31 cellular contexts compared by ENCODE assay signal in the genomic region with DNA sequence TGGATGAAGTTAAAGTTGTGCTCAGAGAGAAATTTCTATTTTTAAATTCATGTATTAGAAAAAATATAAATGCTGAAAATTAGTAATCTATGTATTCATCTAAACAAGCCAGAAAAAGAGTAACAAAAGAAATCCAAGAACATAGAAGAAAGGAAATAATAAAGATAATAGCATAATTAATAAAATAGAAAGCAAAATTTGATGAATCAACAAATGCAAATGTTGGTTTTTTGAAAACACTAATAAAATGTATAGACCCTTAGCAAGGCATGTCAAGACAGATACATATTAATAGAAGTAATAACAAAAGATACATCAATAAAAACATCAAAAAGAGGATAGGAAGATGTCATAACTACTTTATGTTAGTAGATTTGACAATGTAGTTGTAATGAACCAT. TPM values are rescaled to one million over a fixed set of nuclear protein-coding genes. Genes with fewer than 3 reads are reported as not detected.
"Had no signal": no experiment of that assay in that cellular context is flagged by ENCODE, and none has a peak within 500 bp of the region (broad histone marks: within the 10 kb centered on the region; RNA-seq: fewer than 3 reads in every experiment).

No MANE protein-coding gene starts in this region.

- H3K9me3 ChIP-seq: stomach, suprapubic skin, testis, thoracic aorta, thyroid gland, tibial artery, tibial nerve, transverse colon, upper lobe of left lung, upper lobe of right lung, uterus, vagina had no signal

- DNase-seq: stimulated activated CD4-positive, alpha-beta T cell treated with anti-CD3 and anti-CD28 coated beads, Interleukin-2, amount 100 ng/mL, for 48 hours; stimulated activated CD4-positive, alpha-beta T cell treated with anti-CD3 and anti-CD28 coated beads, Interleukin-4, amount 100 ng/mL, for 1 hour; stimulated activated CD4-positive, alpha-beta T cell treated with anti-CD3 and anti-CD28 coated beads, Interleukin-4, amount 100 ng/mL, for 24 hours; stimulated activated CD4-positive, alpha-beta T cell treated with anti-CD3 and anti-CD28 coated beads, Interleukin-4, amount 100 ng/mL, for 4 hours; stimulated activated CD8-positive, alpha-beta memory T cell treated with anti-CD3 and anti-CD28 coated beads, Interleukin-4, amount 100 ng/mL, for 48 hours; stimulated activated naive B cell treated with anti-CD40 and anti-IgM and Interleukin-4, amounts not matched to agents 10 μg/mL and 1 μg/mL and 100 μg/mL, for 72 hours; stimulated activated naive CD4-positive, alpha-beta T cell; stimulated activated naive CD4-positive, alpha-beta T cell treated with Interleukin-2 at 50 U/mL for 16 hours; stimulated activated naive CD8-positive, alpha-beta T cell treated with anti-CD3 and anti-CD28 coated beads, Interleukin-15, amount 100 ng/mL, for 72 hours; stimulated activated naive CD8-positive, alpha-beta T cell treated with anti-CD3 and anti-CD28 coated beads, Interleukin-15, Interleukin-2, amounts not matched to agents 100 U/mL and 50 U/mL, for 24 hours; stomach; substantia nigra; testis; thyroid gland; tibial artery; transverse colon; trophoblast cell; upper lobe of left lung; upper lobe of right lung; uterus had no signal

- H3K36me3 ChIP-seq: stomach, suprapubic skin, thoracic aorta, thyroid gland, tibial artery, tibial nerve, transverse colon, upper lobe of left lung, upper lobe of right lung, uterus, vagina had no signal

- H3K4me3 ChIP-seq: stomach, suprapubic skin, testis, thoracic aorta, thyroid gland, tibial artery, tibial nerve, transverse colon, upper lobe of left lung, upper lobe of right lung, uterus, vagina had no signal

- H3K27me3 ChIP-seq: stomach, suprapubic skin, testis, thyroid gland, tibial artery, tibial nerve, transverse colon, upper lobe of left lung, upper lobe of right lung, uterus, vagina had no signal

- ATAC-seq: stimulated activated effector memory CD8-positive, alpha-beta T cell treated with anti-CD3 and anti-CD28 coated beads, Interleukin-12 subunit alpha, Interleukin-12 subunit beta, amount 100 ng/mL, for 72 hours; stimulated activated memory B cell treated with anti-CD40 and anti-IgM and Interleukin-4, amounts not matched to agents 10 μg/mL and 1 μg/mL and 100 μg/mL, for 72 hours; stimulated activated naive B cell treated with anti-CD40 and anti-IgM and Interleukin-4, amounts not matched to agents 10 μg/mL and 1 μg/mL and 100 μg/mL, for 72 hours; stimulated activated naive CD8-positive, alpha-beta T cell treated with anti-CD3 and anti-CD28 coated beads, Interleukin-15, amount 100 ng/mL, for 72 hours; stimulated activated naive CD8-positive, alpha-beta T cell treated with anti-CD3 and anti-CD28 coated beads, Interleukin-15, Interleukin-2, amounts not matched to agents 100 U/mL and 50 U/mL, for 24 hours; upper lobe of right lung had no signal

- H3K4me1 ChIP-seq: stomach, suprapubic skin, testis, thyroid gland, tibial artery, tibial nerve, transverse colon, upper lobe of left lung, upper lobe of right lung, uterus, vagina had no signal

- FAIRE-seq: urothelium cell line had no signal

- H3K27ac ChIP-seq: stomach, suprapubic skin, testis, thoracic aorta, thyroid gland, tibial artery, tibial nerve, transverse colon, upper lobe of left lung, upper lobe of right lung, uterus, vagina had no signal

RNA-seq across cellular contexts. Expression of a gene that starts 18.0 kb away (rescaled TPM):
- total RNA-seq: subcutaneous adipose tissue, suprapubic skin, temporal lobe, thoracic aorta, thyroid gland, tibial nerve, transverse colon, upper lobe of left lung, upper lobe of right lung, ureter, urinary bladder, uterus, vagina had no signal
- polyA plus RNA-seq: stomach had no signal
